ENCODE assay signal across 8 cellular contexts in the genomic region with DNA sequence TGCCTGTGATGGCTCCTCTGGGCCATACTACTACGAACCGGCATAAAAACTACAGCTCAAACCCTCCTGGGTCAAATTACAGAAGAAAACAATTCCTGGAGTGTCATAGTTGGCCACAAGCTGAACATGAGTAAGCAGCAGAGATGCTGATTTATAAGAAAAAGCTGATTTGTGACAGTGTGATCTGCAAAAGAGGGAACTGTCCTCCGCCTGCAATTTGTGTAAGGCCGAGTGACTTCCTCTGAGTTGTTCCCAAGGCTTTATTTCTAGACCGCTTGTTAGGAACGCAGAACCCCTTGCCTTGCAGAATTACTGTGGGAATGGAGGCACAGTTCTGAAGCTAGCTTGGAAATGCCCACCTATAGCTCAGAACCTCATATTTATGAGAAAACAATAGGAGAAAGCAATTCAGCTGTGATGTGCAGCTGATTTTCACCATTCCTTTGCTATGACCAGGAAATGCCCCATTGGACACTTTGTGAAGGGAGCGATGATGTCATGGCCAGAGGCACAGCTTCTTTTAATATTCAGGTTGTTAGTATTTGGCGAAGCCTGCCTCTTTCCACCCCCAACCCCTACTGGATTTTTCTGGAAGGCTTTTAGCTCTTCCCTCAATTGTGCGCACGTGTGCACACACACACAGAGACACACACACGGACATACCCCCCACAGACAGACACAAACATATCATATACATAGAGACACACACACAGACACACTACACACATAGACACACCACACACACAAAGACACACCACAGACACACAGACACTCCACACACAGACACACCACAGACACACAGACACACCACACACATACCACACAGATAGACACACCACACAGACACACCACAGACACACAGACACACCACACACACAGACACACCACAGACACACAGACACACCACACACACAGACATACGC. TPM values are rescaled to one million over a fixed set of nuclear protein-coding genes. Genes with fewer than 3 reads are reported as not detected.
DNase-seq lines count a peak whose midpoint lies in the region; ATAC-seq and TF ChIP-seq lines count a peak whose summit lies in the region.

No MANE protein-coding gene starts in this region.

- H3K4me3 ChIP-seq in ascending aorta = no peak overlapping the region

- in situ Hi-C loops in KBM-7 (cut with MboI; ENCODE audit: low pct_unique_long_range_greater_than_20kb, low sequenced_read_pairs) = no loop called here

- intact Hi-C loops in ascending aorta (cut with DNase I) = no loop called here

- TF ChIP-seq CTCF in AG09319 (IDR thresholded peaks at IDR 0.05; ENCODE audit: low read depth, low read length) (no peak; the same call in 1 of the 2 replicates), ascending aorta (IDR thresholded peaks at IDR 0.05) (no peak)

- peaks cover 17 to 34% of the 10 kb centered on the region in 2 donors for H3K4me1 ChIP-seq in ascending aorta

- H3K9me3 ChIP-seq in ascending aorta = no peaks in the 10 kb centered on the region

- peak overlapping the region; percentile 82 to 84 for H3K27ac ChIP-seq in ascending aorta

- no peaks in the 10 kb centered on the region for H3K36me3 ChIP-seq in ascending aorta

- peak; percentile 81 for DNase-seq in AG09319 (ENCODE audit: extremely low read depth, low read depth)
- DNase-seq in KBM-7 = peak; percentile 67
- no peak for DNase-seq in ascending aorta (ENCODE audit: low spot score in 2 of 2)
- DNase-seq in medulla oblongata (ENCODE audit: extremely low spot score) = peak; percentile 70
- DNase-seq in NCI-H2107 treated with DMSO at 0.1 percent for 48 hours (lab: John Stamatoyannopoulos, UW; ENCODE audit: unreplicated experiment) = no peak
- no peak for DNase-seq in retina

- ATAC-seq in GM18517 (IDR thresholded peaks at IDR 0.05; ENCODE audit: unreplicated experiment) = no peak
- ATAC-seq in HG02678 (IDR thresholded peaks at IDR 0.05; ENCODE audit: unreplicated experiment) = no peak

- H3K27me3 ChIP-seq in ascending aorta = no peaks in the 10 kb centered on the region

RNA-seq across cellular contexts. Expression of gene IER5, which starts 47.6 kb away (rescaled TPM):
- total RNA-seq in ascending aorta = 47.9 TPM

Comparison
In these comparisons a context has a peak if more than half of its experiments do, and no peak if none do; other contexts are left out.
1. DNase-seq: peak in AG09319 (single experiment), KBM-7 (single experiment) and medulla oblongata (single experiment); none in ascending aorta (0 of 2), NCI-H2107 treated with DMSO at 0.1 percent for 48 hours (single experiment) and retina (single experiment).